In genomic region chr2:3793233-3793632, GRCh38 we compare ENCODE assay signal across 31 cellular contexts.
"Had no signal": no experiment of that assay in that cellular context is flagged by ENCODE, and none has a peak within 500 bp of the region (broad histone marks: within the 10 kb centered on the region; RNA-seq: fewer than 3 reads in every experiment).

No MANE protein-coding gene starts in this region.

- DNase-seq: activated CD4-positive, alpha-beta memory T cell treated with anti-CD3 and anti-CD28 coated beads for 36 hours; activated CD4-positive, alpha-beta T cell treated with anti-CD3 and anti-CD28 coated beads for 36 hours; activated CD4-positive, alpha-beta T cell treated with anti-CD3 and anti-CD28 coated beads, Interleukin-2, amount 10 ng/mL, durations not matched to agents 24 days and 14 days; activated CD4-positive, CD25-positive, alpha-beta regulatory T cell; activated CD4-positive, CD25-positive, alpha-beta regulatory T cell treated with anti-CD3 and anti-CD28 coated beads, Interleukin-2, amount 50 U/mL, for 72 hours; activated CD8-positive, alpha-beta memory T cell treated with anti-CD3 and anti-CD28 coated beads, Interleukin-2, amount 10 ng/mL, durations not matched to agents 7 days and 5 days; activated CD8-positive, alpha-beta memory T cell treated with anti-CD3 and anti-CD28 coated beads, Interleukin-2, amount 50 U/mL, for 4 hours; activated CD8-positive, alpha-beta T cell treated with anti-CD3 and anti-CD28 coated beads, Interleukin-2, amount 10 ng/mL, durations not matched to agents 7 days and 5 days; activated effector memory CD4-positive, alpha-beta T cell treated with anti-CD3 and anti-CD28 coated beads, Interleukin-2, amount 50 U/mL, for 16 hours; activated naive CD4-positive, alpha-beta T cell treated with anti-CD3 and anti-CD28 coated beads for 36 hours; activated naive CD8-positive, alpha-beta T cell treated with anti-CD3 and anti-CD28 coated beads for 36 hours; activated naive CD8-positive, alpha-beta T cell treated with anti-CD3 and anti-CD28 coated beads, Interleukin-2, amount 50 U/mL, for 24 hours; activated T-cell treated with anti-CD3 and anti-CD28 coated beads, Interleukin-2, amount 50 U/mL, for 1 hour; activated T-cell treated with anti-CD3 and anti-CD28 coated beads, Interleukin-2, amount 50 U/mL, for 48 hours; adrenal gland; amygdala; aorta; body of pancreas; central memory CD4-positive, alpha-beta T cell; cerebellar nuclear complex; colonic mucosa; effector CD8-positive, alpha-beta T cell; esophagus squamous epithelium; foreskin melanocyte; head of caudate nucleus; T-helper 2 cell had no signal

- H3K27ac Mint-ChIP-seq: activated CD4-positive, alpha-beta memory T cell treated with anti-CD3 and anti-CD28 coated beads for 36 hours; activated CD4-positive, alpha-beta T cell treated with anti-CD3 and anti-CD28 coated beads for 36 hours; activated CD4-positive, alpha-beta T cell treated with anti-CD3 and anti-CD28 coated beads, Interleukin-2, amount 10 ng/mL, durations not matched to agents 24 days and 14 days; activated CD8-positive, alpha-beta memory T cell treated with anti-CD3 and anti-CD28 coated beads, Interleukin-2, amount 10 ng/mL, durations not matched to agents 7 days and 5 days; activated CD8-positive, alpha-beta T cell treated with anti-CD3 and anti-CD28 coated beads, Interleukin-2, amount 10 ng/mL, durations not matched to agents 7 days and 5 days; activated naive CD4-positive, alpha-beta T cell treated with anti-CD3 and anti-CD28 coated beads for 36 hours; activated naive CD4-positive, alpha-beta T cell treated with anti-CD3 and anti-CD28 coated beads, Interleukin-2, amount 50 U/mL, for 24 hours; activated naive CD8-positive, alpha-beta T cell treated with anti-CD3 and anti-CD28 coated beads for 36 hours; activated naive CD8-positive, alpha-beta T cell treated with anti-CD3 and anti-CD28 coated beads, Interleukin-2, amount 50 U/mL, for 24 hours; activated T-helper 1 cell treated with anti-CD3 and anti-CD28 coated beads, Interleukin-12 subunit alpha, Interleukin-12 subunit beta, Interleukin-2, Interleukin-4 antibody, amounts not matched to agents 30 ng/mL and 10 ng/mL and 1 ng/mL, durations not matched to agents 14 hours and 24 hours and 36 hours; activated T-helper 2 cell treated with anti-CD3 and anti-CD28 coated beads, Interferon-gamma antibody, Interleukin-2, Interleukin-4, amounts not matched to agents 10 μg/mL and 5 μg/mL and 100 μg/mL, durations not matched to agents 14 hours and 24 hours and 36 hours had no signal

- H3K27me3 ChIP-seq: adrenal gland, body of pancreas, colonic mucosa, esophagus squamous epithelium, gastroesophageal sphincter had no signal

- H3K36me3 Mint-ChIP-seq: activated CD4-positive, alpha-beta memory T cell treated with anti-CD3 and anti-CD28 coated beads for 36 hours; activated CD8-positive, alpha-beta memory T cell treated with anti-CD3 and anti-CD28 coated beads, Interleukin-2, amount 10 ng/mL, durations not matched to agents 7 days and 5 days; activated naive CD4-positive, alpha-beta T cell treated with anti-CD3 and anti-CD28 coated beads, Interleukin-2, amount 50 U/mL, for 24 hours; activated naive CD8-positive, alpha-beta T cell treated with anti-CD3 and anti-CD28 coated beads for 36 hours had no signal

- H3K36me3 ChIP-seq: adrenal gland, colonic mucosa, esophagus squamous epithelium, gastroesophageal sphincter had no signal

- H3K27ac ChIP-seq: adrenal gland, body of pancreas, colonic mucosa, epithelial cell of prostate, esophagus squamous epithelium, gastroesophageal sphincter had no signal

- H3K9me3 Mint-ChIP-seq: activated CD4-positive, alpha-beta memory T cell treated with anti-CD3 and anti-CD28 coated beads for 36 hours; activated CD4-positive, alpha-beta T cell treated with anti-CD3 and anti-CD28 coated beads, Interleukin-2, amount 10 ng/mL, durations not matched to agents 24 days and 14 days; activated naive CD4-positive, alpha-beta T cell treated with anti-CD3 and anti-CD28 coated beads for 36 hours; activated naive CD4-positive, alpha-beta T cell treated with anti-CD3 and anti-CD28 coated beads, Interleukin-2, amount 50 U/mL, for 24 hours; activated naive CD8-positive, alpha-beta T cell treated with anti-CD3 and anti-CD28 coated beads for 36 hours; activated naive CD8-positive, alpha-beta T cell treated with anti-CD3 and anti-CD28 coated beads, Interleukin-2, amount 50 U/mL, for 24 hours; activated T-helper 1 cell treated with anti-CD3 and anti-CD28 coated beads, Interleukin-12 subunit alpha, Interleukin-12 subunit beta, Interleukin-2, Interleukin-4 antibody, amounts not matched to agents 30 ng/mL and 10 ng/mL and 1 ng/mL, durations not matched to agents 14 hours and 24 hours and 36 hours; activated T-helper 2 cell treated with anti-CD3 and anti-CD28 coated beads, Interferon-gamma antibody, Interleukin-2, Interleukin-4, amounts not matched to agents 10 μg/mL and 5 μg/mL and 100 μg/mL, durations not matched to agents 14 hours and 24 hours and 36 hours had no signal

- H3K4me1 ChIP-seq: adrenal gland, body of pancreas, colonic mucosa, esophagus squamous epithelium, gastroesophageal sphincter had no signal

- H3K4me3 ChIP-seq: adrenal gland, body of pancreas, colonic mucosa, esophagus squamous epithelium, gastroesophageal sphincter had no signal

- H3K9me3 ChIP-seq: adrenal gland, body of pancreas, colonic mucosa, esophagus squamous epithelium, gastroesophageal sphincter had no signal

- H3K4me3 Mint-ChIP-seq: activated CD4-positive, alpha-beta memory T cell treated with anti-CD3 and anti-CD28 coated beads for 36 hours; activated CD4-positive, alpha-beta T cell treated with anti-CD3 and anti-CD28 coated beads for 36 hours; activated CD4-positive, alpha-beta T cell treated with anti-CD3 and anti-CD28 coated beads, Interleukin-2, amount 10 ng/mL, durations not matched to agents 24 days and 14 days; activated CD8-positive, alpha-beta memory T cell treated with anti-CD3 and anti-CD28 coated beads, Interleukin-2, amount 10 ng/mL, durations not matched to agents 7 days and 5 days; activated CD8-positive, alpha-beta T cell treated with anti-CD3 and anti-CD28 coated beads, Interleukin-2, amount 10 ng/mL, durations not matched to agents 7 days and 5 days; activated naive CD4-positive, alpha-beta T cell treated with anti-CD3 and anti-CD28 coated beads for 36 hours; activated naive CD4-positive, alpha-beta T cell treated with anti-CD3 and anti-CD28 coated beads, Interleukin-2, amount 50 U/mL, for 24 hours; activated naive CD8-positive, alpha-beta T cell treated with anti-CD3 and anti-CD28 coated beads for 36 hours; activated naive CD8-positive, alpha-beta T cell treated with anti-CD3 and anti-CD28 coated beads, Interleukin-2, amount 50 U/mL, for 24 hours; activated T-helper 1 cell treated with anti-CD3 and anti-CD28 coated beads, Interleukin-12 subunit alpha, Interleukin-12 subunit beta, Interleukin-2, Interleukin-4 antibody, amounts not matched to agents 30 ng/mL and 10 ng/mL and 1 ng/mL, durations not matched to agents 14 hours and 24 hours and 36 hours had no signal

- ATAC-seq: activated CD4-positive, alpha-beta T cell treated with anti-CD3 and anti-CD28 coated beads for 36 hours; activated CD8-positive, alpha-beta memory T cell treated with anti-CD3 and anti-CD28 coated beads, Interleukin-2, amount 10 ng/mL, durations not matched to agents 7 days and 5 days; activated CD8-positive, alpha-beta T cell treated with anti-CD3 and anti-CD28 coated beads, Interleukin-2, amount 10 ng/mL, durations not matched to agents 7 days and 5 days; activated naive CD8-positive, alpha-beta T cell treated with anti-CD3 and anti-CD28 coated beads, Interleukin-2, amount 50 U/mL, for 24 hours; body of pancreas; gastroesophageal sphincter had no signal

- H3K4me1 Mint-ChIP-seq: activated CD4-positive, alpha-beta T cell treated with anti-CD3 and anti-CD28 coated beads for 36 hours; activated CD4-positive, alpha-beta T cell treated with anti-CD3 and anti-CD28 coated beads, Interleukin-2, amount 10 ng/mL, durations not matched to agents 24 days and 14 days; activated CD8-positive, alpha-beta memory T cell treated with anti-CD3 and anti-CD28 coated beads, Interleukin-2, amount 10 ng/mL, durations not matched to agents 7 days and 5 days; activated naive CD4-positive, alpha-beta T cell treated with anti-CD3 and anti-CD28 coated beads, Interleukin-2, amount 50 U/mL, for 24 hours; activated naive CD8-positive, alpha-beta T cell treated with anti-CD3 and anti-CD28 coated beads for 36 hours; activated naive CD8-positive, alpha-beta T cell treated with anti-CD3 and anti-CD28 coated beads, Interleukin-2, amount 50 U/mL, for 24 hours had no signal

- H3K27me3 Mint-ChIP-seq: activated CD4-positive, alpha-beta memory T cell treated with anti-CD3 and anti-CD28 coated beads for 36 hours; activated CD4-positive, alpha-beta T cell treated with anti-CD3 and anti-CD28 coated beads for 36 hours; activated CD4-positive, alpha-beta T cell treated with anti-CD3 and anti-CD28 coated beads, Interleukin-2, amount 10 ng/mL, durations not matched to agents 24 days and 14 days; activated CD8-positive, alpha-beta memory T cell treated with anti-CD3 and anti-CD28 coated beads, Interleukin-2, amount 10 ng/mL, durations not matched to agents 7 days and 5 days; activated naive CD4-positive, alpha-beta T cell treated with anti-CD3 and anti-CD28 coated beads, Interleukin-2, amount 50 U/mL, for 24 hours; activated naive CD8-positive, alpha-beta T cell treated with anti-CD3 and anti-CD28 coated beads, Interleukin-2, amount 50 U/mL, for 24 hours had no signal
